ENCODE assay signal across 8 cellular contexts in the genomic region with DNA sequence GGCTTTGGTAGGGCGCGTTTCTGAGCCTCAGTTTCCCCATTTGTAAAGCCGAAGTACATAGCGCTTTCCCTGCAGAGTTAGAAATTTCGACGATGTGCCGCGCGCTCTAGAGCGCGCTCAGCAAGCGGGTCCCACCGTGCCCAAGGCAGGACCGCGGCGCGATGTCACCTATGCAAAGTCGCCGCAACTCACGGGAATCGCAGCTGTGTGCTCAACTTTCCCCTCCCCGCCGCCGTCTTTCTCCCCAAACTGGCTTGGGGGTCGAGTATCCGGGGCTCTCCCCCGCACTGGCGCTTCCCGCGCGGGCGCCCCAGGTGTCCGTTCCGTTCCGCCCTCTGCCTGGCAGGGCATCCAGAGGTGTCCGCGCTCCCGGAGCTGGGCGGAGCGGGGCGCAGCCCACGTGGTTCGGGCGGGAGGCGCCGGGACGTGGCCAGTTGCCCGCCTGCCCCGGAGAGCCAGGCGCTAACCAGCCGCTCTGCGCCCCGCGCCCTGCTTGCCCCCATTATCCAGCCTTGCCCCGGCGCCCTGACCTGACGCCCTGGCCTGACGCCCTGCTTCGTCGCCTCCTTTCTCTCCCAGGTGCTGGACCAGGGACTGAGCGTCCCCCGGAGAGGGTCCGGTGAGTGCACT. TPM values are rescaled to one million over a fixed set of nuclear protein-coding genes. Genes with fewer than 3 reads are reported as not detected.
DNase-seq lines count a peak whose midpoint lies in the region; ATAC-seq lines count a peak whose summit lies in the region.

A gene with protein sequence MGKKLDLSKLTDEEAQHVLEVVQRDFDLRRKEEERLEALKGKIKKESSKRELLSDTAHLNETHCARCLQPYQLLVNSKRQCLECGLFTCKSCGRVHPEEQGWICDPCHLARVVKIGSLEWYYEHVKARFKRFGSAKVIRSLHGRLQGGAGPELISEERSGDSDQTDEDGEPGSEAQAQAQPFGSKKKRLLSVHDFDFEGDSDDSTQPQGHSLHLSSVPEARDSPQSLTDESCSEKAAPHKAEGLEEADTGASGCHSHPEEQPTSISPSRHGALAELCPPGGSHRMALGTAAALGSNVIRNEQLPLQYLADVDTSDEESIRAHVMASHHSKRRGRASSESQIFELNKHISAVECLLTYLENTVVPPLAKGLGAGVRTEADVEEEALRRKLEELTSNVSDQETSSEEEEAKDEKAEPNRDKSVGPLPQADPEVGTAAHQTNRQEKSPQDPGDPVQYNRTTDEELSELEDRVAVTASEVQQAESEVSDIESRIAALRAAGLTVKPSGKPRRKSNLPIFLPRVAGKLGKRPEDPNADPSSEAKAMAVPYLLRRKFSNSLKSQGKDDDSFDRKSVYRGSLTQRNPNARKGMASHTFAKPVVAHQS (plus strand): TSS at position 433 of the 630 bp plus-strand sequence. CDS start 6,176 bp downstream, outside the sequence.

- H3K27ac ChIP-seq in ACC112 (ENCODE audit: low read depth, low read length): peak within 1 kb of the TSS; percentile 77

- H3K79me2 ChIP-seq in ACC112 (ENCODE audit: control insufficient read depth, insufficient read depth, low read length, unreplicated experiment): peaks cover 77% of the 10 kb centered on the region

- ATAC-seq in GM19035 (IDR thresholded peaks at IDR 0.05; ENCODE audit: unreplicated experiment) (no peak), GM21576 (IDR thresholded peaks at IDR 0.05; ENCODE audit: unreplicated experiment) (no peak)

- DNase-seq in NCI-H226: peak; percentile 20
- DNase-seq in fibroblast of gingiva (ENCODE audit: low read depth): peak; percentile 40
- DNase-seq in myocyte (ENCODE audit: low read depth): peak; percentile 60
- no peak for DNase-seq in superior temporal gyrus (ENCODE audit: extremely low spot score)
- DNase-seq in T-helper 9 cell: no peak

- no peaks in the 10 kb centered on the region for H3K27me3 ChIP-seq in ACC112 (ENCODE audit: insufficient read depth, low read length)

- peak within 1 kb of the TSS; percentile 92 for H2AFZ ChIP-seq in ACC112 (ENCODE audit: low read length, unreplicated experiment)

- H3K4me1 ChIP-seq in ACC112 (ENCODE audit: control insufficient read depth, insufficient read depth, low read length, unreplicated experiment): peaks cover 63% of the 10 kb centered on the region

- peaks cover 24% of the 10 kb centered on the region for H3K36me3 ChIP-seq in ACC112 (ENCODE audit: insufficient read depth, low read length)

- peak within 1 kb of the TSS; percentile 98 for H3K4me3 ChIP-seq in ACC112 (ENCODE audit: low read depth, low read length)

RNA-seq across cellular contexts. Expression of the gene that starts here (rescaled TPM):
- 47.0 and 51.0 TPM in 2 replicates for total RNA-seq in myocyte
- polyA plus RNA-seq in myocyte (2012): 121 TPM

Comparison
In these comparisons a context has a peak if more than half of its experiments do, and no peak if none do; other contexts are left out.
1. DNase-seq: peak in NCI-H226 (single experiment), fibroblast of gingiva (single experiment) and myocyte (single experiment); none in superior temporal gyrus (single experiment) and T-helper 9 cell (single experiment).